Comparison of ENCODE assay signal across 8 cellular contexts in the genomic region with DNA sequence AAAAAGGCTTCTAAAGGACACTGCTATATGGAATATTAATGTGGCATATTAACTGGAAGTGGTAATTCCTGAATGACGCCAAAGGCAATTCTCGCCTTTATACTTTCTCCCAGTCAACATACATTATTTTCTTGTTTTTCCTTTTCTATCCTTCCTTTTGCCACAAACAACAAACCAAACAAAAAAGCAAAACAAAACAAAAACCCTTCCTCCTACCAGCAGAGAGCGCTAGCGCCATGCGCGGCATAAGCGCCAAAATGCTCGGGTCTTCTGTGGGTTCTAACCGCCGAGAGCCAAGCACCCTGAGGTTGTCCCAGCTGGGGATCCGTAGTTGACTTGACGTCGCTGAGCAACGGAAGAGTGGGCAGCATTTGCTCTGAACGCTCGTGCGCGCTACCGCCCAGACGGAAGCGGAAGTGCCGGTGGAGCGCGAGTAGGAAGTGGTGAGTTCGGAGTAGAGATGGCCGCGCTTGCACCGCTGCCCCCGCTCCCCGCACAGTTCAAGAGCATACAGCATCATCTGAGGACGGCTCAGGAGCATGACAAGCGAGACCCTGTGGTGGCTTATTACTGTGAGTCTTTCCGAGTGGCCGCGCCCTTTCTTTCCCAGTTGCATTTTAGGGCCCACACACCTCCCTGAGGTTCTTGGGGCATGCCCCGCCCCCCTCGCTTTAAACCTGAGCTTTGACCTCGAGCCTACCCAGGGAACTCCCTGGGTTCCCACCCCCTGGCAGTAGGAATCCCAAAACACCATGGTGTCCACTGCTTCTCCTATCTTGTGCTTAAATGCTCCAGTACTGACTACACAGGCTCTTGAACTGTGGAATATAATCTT. TPM values are rescaled to one million over a fixed set of nuclear protein-coding genes. Genes with fewer than 3 reads are reported as not detected.
DNase-seq lines count a peak whose midpoint lies in the region; ATAC-seq and TF ChIP-seq lines count a peak whose summit lies in the region.

NMBR (minus strand) TSS at position 295 of the 835 bp plus-strand sequence. CDS start 58,464 bp downstream, outside the sequence.
VTA1 (plus strand) TSS at position 436 of the 835 bp plus-strand sequence; CDS start at position 461, 25 bp downstream.

- H3K4me2 ChIP-seq in parathyroid adenoma (ENCODE audit: low read length), result peak within 1 kb of the TSS; percentile 71

- H3K27ac ChIP-seq in parathyroid adenoma, result peak within 1 kb of the TSS; percentile 67

- no peaks in the 10 kb centered on the region for H3K9me3 Mint-ChIP-seq in type B pancreatic cell

- peak within 1 kb of the TSS; percentile 99 for H3K4me3 Mint-ChIP-seq in type B pancreatic cell

- no peaks in the 10 kb centered on the region for H3K27me3 ChIP-seq in parathyroid adenoma (ENCODE audit: control insufficient read depth, insufficient read depth, low read length)

- intact Hi-C loops in Right ventricle myocardium superior (cut with DNase I), result loop anchor here (5.0 to 10.0 kb wide), 2 partner anchors 60 to 238 kb away; no protein-coding TSS in a partner anchor

- H3K27ac Mint-ChIP-seq in type B pancreatic cell, result peak within 1 kb of the TSS; percentile 91

- H3K4me1 ChIP-seq in parathyroid adenoma, result peaks cover 4% of the 10 kb centered on the region

- H3K36me3 ChIP-seq in parathyroid adenoma (ENCODE audit: control insufficient read depth, insufficient read depth, low read length), result no peaks in the 10 kb centered on the region

- H3K36me3 Mint-ChIP-seq in type B pancreatic cell, result peaks cover 19% of the 10 kb centered on the region

- no peak within 1 kb of the TSS for H3K9ac ChIP-seq in parathyroid adenoma

- TF ChIP-seq CTCF in GM12865 (IDR thresholded peaks at IDR 0.05; ENCODE audit: insufficient read depth, low read depth, low read length, missing control alignments), result peak; percentile 85
- TF ChIP-seq CTCF in parathyroid adenoma (IDR thresholded peaks at IDR 0.05), result peak; percentile 96
- TF ChIP-seq CTCF in type B pancreatic cell (conservative IDR thresholded peaks at IDR 0.05), result peak; percentile 96

- H2AFZ ChIP-seq in parathyroid adenoma, result peak within 1 kb of the TSS; percentile 96

- ATAC-seq in HG02642 (IDR thresholded peaks at IDR 0.05; ENCODE audit: poor library complexity, unreplicated experiment) (peak; percentile 100), Right ventricle myocardium superior (ENCODE audit: poor library complexity) (peak; percentile 100)

- H3K4me1 Mint-ChIP-seq in type B pancreatic cell (ENCODE audit: unreplicated experiment), result peaks cover 19% of the 10 kb centered on the region

- peaks cover 7% of the 10 kb centered on the region for H3K27me3 Mint-ChIP-seq in type B pancreatic cell

- DNase-seq in GM12865 (ENCODE audit: low read depth) (peak; percentile 99), NCI-H1105 (lab: John Stamatoyannopoulos, UW) (peak; percentile 98), SKM-1 treated with dmso at 0.1 percent for 144 hours (lab: John Stamatoyannopoulos, UW; ENCODE audit: unreplicated experiment) (peak; percentile 98), Right ventricle myocardium superior (peak; percentile 97), type B pancreatic cell (ENCODE audit: extremely low spot score, unreplicated experiment) (peak; percentile 95)
- DNase-seq in activated naive CD8-positive, alpha-beta T cell treated with anti-CD3 and anti-CD28 coated beads, Interleukin-2, amount 50 U/mL, for 16 hours (ENCODE audit: low read depth, low spot score), result peak; percentile 94

- H3K79me2 ChIP-seq in parathyroid adenoma, result peaks cover 9% of the 10 kb centered on the region

- H3K9me3 ChIP-seq in parathyroid adenoma (ENCODE audit: control insufficient read depth, low read length), result no peaks in the 10 kb centered on the region

- peak within 1 kb of the TSS; percentile 91 for H3K4me3 ChIP-seq in GM12865 (ENCODE audit: low read depth, low read length)
- H3K4me3 ChIP-seq in parathyroid adenoma (ENCODE audit: low read depth, low read length), result peak within 1 kb of the TSS; percentile 75

RNA-seq across cellular contexts. Expression of gene NMBR, which starts in this region (rescaled TPM):
- total RNA-seq in Right ventricle myocardium superior, result not detected
- total RNA-seq in type B pancreatic cell (ENCODE audit: low replicate concordance), result 0.22 TPM in 1 of 2 replicates, not detected in the other

RNA-seq across cellular contexts. Expression of gene VTA1, which starts in this region (rescaled TPM):
- 36.0 TPM for total RNA-seq in Right ventricle myocardium superior
- total RNA-seq in type B pancreatic cell (ENCODE audit: low replicate concordance), result 49.9 and 53.7 TPM in 2 replicates

Comparison
In these comparisons a context has a peak if more than half of its experiments do, and no peak if none do; other contexts are left out.
1. Peak in every context shown above with its lines: DNase-seq, ATAC-seq, H3K4me3 ChIP-seq and H3K27ac ChIP-seq.